11 cellular contexts compared by ENCODE assay signal in genomic region chr2:105381119-105381668, GRCh38. TPM values are rescaled to one million over a fixed set of nuclear protein-coding genes. Genes with fewer than 3 reads are reported as not detected.
DNase-seq lines count a peak whose midpoint lies in the region; ATAC-seq and TF ChIP-seq lines count a peak whose summit lies in the region.
"Had no signal": no experiment of that assay in that cellular context is flagged by ENCODE, and none has a peak within 500 bp of the region (broad histone marks: within the 10 kb centered on the region; RNA-seq: fewer than 3 reads in every experiment).

No MANE protein-coding gene starts in this region.

- ATAC-seq in HG02798 (IDR thresholded peaks at IDR 0.05; ENCODE audit: poor library complexity, unreplicated experiment): no peak
- ATAC-seq in HG03521 (IDR thresholded peaks at IDR 0.05; ENCODE audit: unreplicated experiment): no peak

- peak; percentile 63 for DNase-seq in chondrocyte (ENCODE audit: low spot score)
- no peak for DNase-seq in hepatocyte (ENCODE audit: low spot score)
- no peak for DNase-seq in dermis blood vessel endothelial cell
- DNase-seq in NCI-H748 treated with DMSO at 0.1 percent for 48 hours (lab: John Stamatoyannopoulos, UW): no peak
- DNase-seq: GDM1, NCI-H1930, NCI-H82 had no signal

- H3K27me3 Mint-ChIP-seq in chondrocyte (ENCODE audit: low read depth): no peaks in the 10 kb centered on the region

- peak overlapping the region; percentile 94 for H3K27ac Mint-ChIP-seq in chondrocyte (ENCODE audit: unreplicated experiment)

- H3K4me1 Mint-ChIP-seq in chondrocyte (ENCODE audit: low read depth): peaks cover 61% of the 10 kb centered on the region

- peak overlapping the region; percentile 11; the same call in 1 of the 2 replicates for H3K27ac ChIP-seq in C4-2B
- peak overlapping the region; percentile 84 for H3K27ac ChIP-seq in hepatocyte
- peak overlapping the region; percentile 67 for H3K27ac ChIP-seq in skeletal muscle tissue (ENCODE audit: low read depth, low read length)

- H3K36me3 ChIP-seq in hepatocyte (replicated peaks; ENCODE audit: insufficient read depth, low read depth) (no peaks in the 10 kb centered on the region), skeletal muscle tissue (ENCODE audit: control insufficient read depth in 3 of 3, insufficient read depth in 3 of 3, low read length in 3 of 3) (peaks cover 18 to 24% (median 23%) of the 10 kb centered on the region in 3 donors)

- H3K9me2 ChIP-seq in hepatocyte (replicated peaks; ENCODE audit: insufficient read depth): no peaks in the 10 kb centered on the region

- TF ChIP-seq CTCF in C4-2B (conservative IDR thresholded peaks at IDR 0.05) (no peak), chondrocyte (IDR thresholded peaks at IDR 0.05) (no peak), hepatocyte (IDR thresholded peaks at IDR 0.05; ENCODE audit: poor library complexity) (no peak)

- no peaks in the 10 kb centered on the region for H4K20me1 ChIP-seq in hepatocyte (ENCODE audit: insufficient read depth, poor library complexity, severe bottlenecking)

- no peak overlapping the region for H3K4me2 ChIP-seq in hepatocyte

- H3K36me3 Mint-ChIP-seq in chondrocyte (ENCODE audit: low read depth): peaks cover 50% of the 10 kb centered on the region

- H2AFZ ChIP-seq in hepatocyte: no peak overlapping the region

- H3K9me3 Mint-ChIP-seq in chondrocyte (ENCODE audit: low read depth): no peaks in the 10 kb centered on the region

- H3K4me3 ChIP-seq in hepatocyte (no peak overlapping the region), skeletal muscle tissue (ENCODE audit: low read length in 3 of 3) (no peak overlapping the region)

- H3K9ac ChIP-seq in skeletal muscle tissue (ENCODE audit: low read depth in 1 of 3, low read length in 3 of 3): peak overlapping the region; percentile 26 to 49 (median 29)

- no peak overlapping the region for H3K4me3 Mint-ChIP-seq in chondrocyte (ENCODE audit: unreplicated experiment)

- H3K9me3 ChIP-seq in hepatocyte (ENCODE audit: low read depth) (no peaks in the 10 kb centered on the region), skeletal muscle tissue (ENCODE audit: control insufficient read depth in 3 of 3, low read length in 3 of 3) (no peaks in the 10 kb centered on the region)

- H3K79me2 ChIP-seq in hepatocyte: no peaks in the 10 kb centered on the region

- 84% methylated on average over 13 of the region's 13 CpGs for WGBS in hepatocyte (ENCODE audit: low lambda C conversion rate, missing lambda C conversion rate)

- H3K27me3 ChIP-seq in hepatocyte (no peaks in the 10 kb centered on the region), skeletal muscle tissue (ENCODE audit: control insufficient read depth in 3 of 3, insufficient read depth in 3 of 3, low read length in 3 of 3) (no peaks in the 10 kb centered on the region)

- peaks cover 6% of the 10 kb centered on the region for H3K4me1 ChIP-seq in hepatocyte (ENCODE audit: insufficient read depth)
- peaks cover 81 to 97% (median 93%) of the 10 kb centered on the region in 3 donors for H3K4me1 ChIP-seq in skeletal muscle tissue (ENCODE audit: control insufficient read depth in 3 of 3, insufficient read depth in 3 of 3, low read length in 3 of 3)

RNA-seq across cellular contexts. Expression of gene FHL2, which starts 17.7 kb away (rescaled TPM):
- total RNA-seq in chondrocyte (63.6 to 104 TPM (median 97.3 TPM) in 3 replicates), hepatocyte (17.9 and 19.7 TPM in 2 replicates), skeletal muscle tissue (66.3 TPM), dermis blood vessel endothelial cell (42.0 and 56.4 TPM in 2 replicates)
- 18.8 and 22.3 TPM in 2 replicates for polyA plus RNA-seq in hepatocyte

RNA-seq across cellular contexts. Expression of gene C2orf49, which starts 43.9 kb away (rescaled TPM):
- total RNA-seq in chondrocyte (14.9 to 15.3 TPM (median 14.9 TPM) in 3 replicates), hepatocyte (16.3 and 19.6 TPM in 2 replicates), skeletal muscle tissue (13.0 TPM), dermis blood vessel endothelial cell (18.4 and 18.8 TPM in 2 replicates)
- 13.5 and 16.9 TPM in 2 replicates for polyA plus RNA-seq in hepatocyte

RNA-seq across cellular contexts. Expression of gene TGFBRAP1, which starts 51.7 kb away (rescaled TPM):
- 18.3 to 21.4 TPM (median 18.5 TPM) in 3 replicates for total RNA-seq in chondrocyte
- 17.7 and 18.3 TPM in 2 replicates for total RNA-seq in hepatocyte
- 10.4 and 11.0 TPM in 2 replicates for polyA plus RNA-seq in hepatocyte
- 7.3 TPM for total RNA-seq in skeletal muscle tissue
- total RNA-seq in dermis blood vessel endothelial cell: 47.8 and 75.1 TPM in 2 replicates

Comparison
In these comparisons a context has a peak if more than half of its experiments do, and no peak if none do; other contexts are left out.
1. H3K27ac ChIP-seq: peak in every context shown above with its lines; median percentile 84 in hepatocyte; 67 in skeletal muscle tissue; 11 in C4-2B.